25 cellular contexts compared by ENCODE assay signal in the genomic region with DNA sequence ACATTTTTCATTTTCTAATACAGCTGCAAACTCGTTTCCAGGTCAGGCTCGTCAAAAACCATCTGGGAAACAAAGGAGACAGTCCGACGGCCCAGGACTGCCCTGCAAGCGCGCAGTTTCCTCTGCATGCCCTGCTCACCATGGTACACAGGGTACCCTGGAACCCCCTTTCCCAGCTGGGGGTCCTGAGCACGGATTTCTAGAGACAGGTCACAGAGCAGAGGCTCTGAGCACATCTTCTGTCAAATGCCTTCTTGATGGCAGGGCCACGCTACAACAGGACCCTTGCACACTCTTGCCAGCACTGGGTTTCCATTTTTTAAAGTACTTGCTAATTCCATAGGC. TPM values are rescaled to one million over a fixed set of nuclear protein-coding genes. Genes with fewer than 3 reads are reported as not detected.
"Had no signal": no experiment of that assay in that cellular context is flagged by ENCODE, and none has a peak within 500 bp of the region (broad histone marks: within the 10 kb centered on the region; RNA-seq: fewer than 3 reads in every experiment).

No MANE protein-coding gene starts in this region.

- H3K9me3 Mint-ChIP-seq: activated CD4-positive, alpha-beta T cell treated with anti-CD3 and anti-CD28 coated beads, Interleukin-2, amount 10 ng/mL, durations not matched to agents 7 days and 5 days; activated naive CD4-positive, alpha-beta T cell treated with anti-CD3 and anti-CD28 coated beads, Interleukin-2, amount 50 U/mL, for 24 hours; activated T-cell treated with anti-CD3 and anti-CD28 coated beads, Interleukin-2, amount 50 U/mL, for 4 hours; effector memory CD8-positive, alpha-beta T cell; nephron; stimulated activated naive CD8-positive, alpha-beta T cell treated with anti-CD3 and anti-CD28 coated beads, Interleukin-15, Interleukin-2, amounts not matched to agents 100 ng/mL and 50 ng/mL, for 24 hours had no signal

- H3K27me3 Mint-ChIP-seq: activated CD4-positive, alpha-beta T cell treated with anti-CD3 and anti-CD28 coated beads, Interleukin-2, amount 10 ng/mL, durations not matched to agents 7 days and 5 days; activated naive CD4-positive, alpha-beta T cell treated with anti-CD3 and anti-CD28 coated beads, Interleukin-2, amount 50 U/mL, for 24 hours; effector memory CD8-positive, alpha-beta T cell; stimulated activated naive CD8-positive, alpha-beta T cell treated with anti-CD3 and anti-CD28 coated beads, Interleukin-15, Interleukin-2, amounts not matched to agents 100 ng/mL and 50 ng/mL, for 24 hours; T-helper 17 cell had no signal

- DNase-seq: activated CD4-positive, alpha-beta T cell treated with anti-CD3 and anti-CD28 coated beads, Interleukin-2, amount 10 ng/mL, durations not matched to agents 7 days and 5 days; activated gamma-delta T cell treated with Interleukin-2 at 50 U/mL for 16 hours; activated T-cell treated with anti-CD3 and anti-CD28 coated beads, Interleukin-2, amount 50 U/mL, for 4 hours; anterior cingulate cortex; effector memory CD8-positive, alpha-beta T cell; hippocampal formation; left ventricle myocardium superior; midbrain; stimulated activated CD4-positive, alpha-beta T cell treated with anti-CD3 and anti-CD28 coated beads, Interleukin-4, amount 100 ng/mL, for 4 hours; substantia nigra; SW 1271; T-helper 17 cell had no signal

- ATAC-seq: activated CD4-positive, CD25-positive, alpha-beta regulatory T cell treated with anti-CD3 and anti-CD28 coated beads, Interleukin-2, amount 50 U/mL, for 24 hours; activated T-cell treated with anti-CD3 and anti-CD28 coated beads, Interleukin-2, amount 50 U/mL, for 4 hours; body of pancreas had no signal

- H3K27ac ChIP-seq: esophagus muscularis mucosa, parathyroid adenoma, SK-N-MC, tibial artery had no signal

- H3K27ac Mint-ChIP-seq: activated CD4-positive, alpha-beta T cell treated with anti-CD3 and anti-CD28 coated beads, Interleukin-2, amount 10 ng/mL, durations not matched to agents 7 days and 5 days; activated naive CD4-positive, alpha-beta T cell treated with anti-CD3 and anti-CD28 coated beads, Interleukin-2, amount 50 U/mL, for 24 hours; nephron had no signal

- H3K9ac ChIP-seq: parathyroid adenoma had no signal

- H3K9me3 ChIP-seq: body of pancreas, esophagus muscularis mucosa, tibial artery had no signal

- H3K4me3 Mint-ChIP-seq: activated CD4-positive, alpha-beta T cell treated with anti-CD3 and anti-CD28 coated beads, Interleukin-2, amount 10 ng/mL, durations not matched to agents 7 days and 5 days; activated naive CD4-positive, alpha-beta T cell treated with anti-CD3 and anti-CD28 coated beads, Interleukin-2, amount 50 U/mL, for 24 hours; activated T-cell treated with anti-CD3 and anti-CD28 coated beads, Interleukin-2, amount 50 U/mL, for 4 hours; effector memory CD8-positive, alpha-beta T cell; nephron; stimulated activated naive CD8-positive, alpha-beta T cell treated with anti-CD3 and anti-CD28 coated beads, Interleukin-15, Interleukin-2, amounts not matched to agents 100 ng/mL and 50 ng/mL, for 24 hours; T-helper 17 cell had no signal

- H3K27me3 ChIP-seq: body of pancreas, cardiac muscle cell, esophagus muscularis mucosa, tibial artery had no signal

- H3K4me3 ChIP-seq: body of pancreas, cardiac muscle cell, esophagus muscularis mucosa, SK-N-MC, tibial artery had no signal

RNA-seq across cellular contexts. Expression of a gene that starts 50.0 kb away (rescaled TPM):
- total RNA-seq: activated CD4-positive, alpha-beta T cell treated with anti-CD3 and anti-CD28 coated beads, Interleukin-2, amount 10 ng/mL, durations not matched to agents 7 days and 5 days; activated T-cell treated with anti-CD3 and anti-CD28 coated beads, Interleukin-2, amount 50 U/mL, for 4 hours; body of pancreas; cardiac muscle cell; dermis microvascular lymphatic vessel endothelial cell; esophagus muscularis mucosa; frontal cortex; left ventricle myocardium superior; T-helper 17 cell; urinary bladder had no signal
- polyA plus RNA-seq: cardiac muscle cell had no signal

RNA-seq across cellular contexts. Expression of a gene that starts 56.4 kb away (rescaled TPM):
- total RNA-seq: activated CD4-positive, alpha-beta T cell treated with anti-CD3 and anti-CD28 coated beads, Interleukin-2, amount 10 ng/mL, durations not matched to agents 7 days and 5 days; activated T-cell treated with anti-CD3 and anti-CD28 coated beads, Interleukin-2, amount 50 U/mL, for 4 hours; dermis microvascular lymphatic vessel endothelial cell had no signal
